In genomic region chrX:107628662-107629532, GRCh38 we compare ENCODE assay signal across 8 cellular contexts. TPM values are rescaled to one million over a fixed set of nuclear protein-coding genes. Genes with fewer than 3 reads are reported as not detected.
DNase-seq lines count a peak whose midpoint lies in the region; ATAC-seq and TF ChIP-seq lines count a peak whose summit lies in the region.

No MANE protein-coding gene starts in this region.

- no peak for TF ChIP-seq EP300 in sigmoid colon (IDR thresholded peaks at IDR 0.05)

- DNase-seq in DMS79 treated with DMSO at 0.1 percent for 48 hours (lab: John Stamatoyannopoulos, UW) (peak; percentile 40), SK-N-DZ (ENCODE audit: low spot score) (peak; percentile 40), amniotic stem cell (lab: John Stamatoyannopoulos, UW) (peak; percentile 5), hypothalamus (lab: John Stamatoyannopoulos, UW) (peak in 33 of 51 donors; percentile 0 to 59 (median 15)), sigmoid colon (no peak), NCI-H187 treated with DMSO at 0.1 percent for 48 hours (lab: John Stamatoyannopoulos, UW) (no peak)

- H3K27me3 ChIP-seq in HUES64 (ENCODE audit: insufficient read depth, low read length), result no peaks in the 10 kb centered on the region
- H3K27me3 ChIP-seq in sigmoid colon, result no peaks in the 10 kb centered on the region

- intact Hi-C loops in sigmoid colon (cut with DNase I), result loop anchor here (10.0 kb wide), 1 partner anchor 634 kb away; no protein-coding TSS in a partner anchor

- H3K36me3 ChIP-seq in HUES64 (ENCODE audit: insufficient read depth, low read length) (no peaks in the 10 kb centered on the region; the same call in 1 of the 2 replicates), sigmoid colon (no peaks in the 10 kb centered on the region)

- H3K4me1 ChIP-seq in HUES64 (ENCODE audit: insufficient read depth, low read length) (no peaks in the 10 kb centered on the region), sigmoid colon (peaks cover 0 to 13% (median 0%) of the 10 kb centered on the region in 4 donors)

- TF ChIP-seq CTCF in sigmoid colon (IDR thresholded peaks at IDR 0.05), result no peak

- ATAC-seq in GM21381 (IDR thresholded peaks at IDR 0.05; ENCODE audit: unreplicated experiment), result peak; percentile 39

- TF ChIP-seq POLR2A in sigmoid colon (IDR thresholded peaks at IDR 0.05), result no peak

- H3K9ac ChIP-seq in HUES64 (ENCODE audit: low read depth, low read length), result peak overlapping the region; percentile 93

- H3K4me3 ChIP-seq in HUES64 (ENCODE audit: low read length) (peak overlapping the region; percentile 97), sigmoid colon (peak overlapping the region; percentile 47 to 59 (median 58))

- no peaks in the 10 kb centered on the region for H3K9me3 ChIP-seq in HUES64 (ENCODE audit: insufficient read depth, low read depth, low read length)
- no peaks in the 10 kb centered on the region for H3K9me3 ChIP-seq in sigmoid colon

- WGBS in HUES64, result under 1% methylated on average over 25 of the region's 28 CpGs
- WGBS in sigmoid colon, 2 donors, result 1% methylated on average over 28 of the region's 28 CpGs

- H3K27ac ChIP-seq in HUES64 (ENCODE audit: low read depth, low read length), result peak overlapping the region; percentile 81
- H3K27ac ChIP-seq in sigmoid colon, result peak overlapping the region; percentile 80 to 87 (median 83)

RNA-seq across cellular contexts. Expression of gene PRPS1, which starts 0.6 kb away (rescaled TPM):
- polyA plus RNA-seq in HUES64 (2013, experiment 1 of 2), result 75.5 TPM
- polyA plus RNA-seq in HUES64 (2013, experiment 2 of 2), result 76.0 TPM
- 119 and 144 TPM in 2 replicates for polyA plus RNA-seq in SK-N-DZ (2014; cell fraction: cytosol; rRNA removed)
- polyA plus RNA-seq in SK-N-DZ (2014; cell fraction: nucleus; rRNA removed), result 47.8 and 56.1 TPM in 2 replicates
- total RNA-seq in sigmoid colon, result 10 to 100 TPM; 16.3 to 35.8 (median 21.5) TPM
- 10 to 100 TPM in 2 of 3 donors, 1 to 10 TPM in 1; 9.6 to 24.4 (median 10.6) TPM for polyA plus RNA-seq in sigmoid colon

Comparison
In these comparisons a context has a peak if more than half of its experiments do, and no peak if none do; other contexts are left out.
1. DNase-seq: peak in DMS79 treated with DMSO at 0.1 percent for 48 hours (single experiment), SK-N-DZ (single experiment), amniotic stem cell (single experiment) and hypothalamus (33 of 51); none in sigmoid colon (single experiment) and NCI-H187 treated with DMSO at 0.1 percent for 48 hours (single experiment).